8 cellular contexts compared by ENCODE assay signal in the genomic region with DNA sequence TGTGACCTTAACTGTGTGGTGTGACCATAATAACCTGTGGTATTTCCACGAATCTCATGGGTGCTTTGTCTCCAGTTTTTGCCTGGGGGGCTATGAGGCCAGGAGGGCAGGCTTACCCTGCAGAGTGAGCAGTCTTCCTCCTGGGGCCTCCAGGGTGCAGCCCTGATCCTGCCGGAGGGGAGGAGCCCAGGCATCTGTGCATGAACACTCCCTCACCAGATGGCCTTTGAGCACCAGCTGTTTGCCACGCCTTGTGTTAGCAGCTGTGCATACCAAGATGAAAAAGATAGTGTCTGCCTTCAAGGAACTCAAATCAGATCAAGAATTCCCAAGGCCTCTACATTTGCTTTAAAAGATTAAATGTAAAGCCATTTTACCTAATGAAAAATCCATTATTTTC.
DNase-seq lines count a peak whose midpoint lies in the region; ATAC-seq lines count a peak whose summit lies in the region.

No MANE protein-coding gene starts in this region.

- intact Hi-C loops in left colon (cut with DNase I, micrococcal nuclease), result no loop called here

- CTCF ChIA-PET in activated CD4-positive, alpha-beta T cell treated with anti-CD3 and anti-CD28 coated beads, Interleukin-2, amount 10 ng/mL, durations not matched to agents 7 days and 5 days (lab: Charles Lee), result interaction anchor here (0.6 to 1.0 kb wide), 2 partner anchors 23 to 50 kb away, joined by 3 to 4 read pairs; no protein-coding TSS in a partner anchor

- POLR2A ChIA-PET in activated CD4-positive, alpha-beta T cell treated with anti-CD3 and anti-CD28 coated beads, Interleukin-2, amount 10 ng/mL, durations not matched to agents 7 days and 5 days (lab: Charles Lee), result no interaction called here

- no peak overlapping the region for H3K4me3 ChIP-seq in Jurkat, Clone E6-1 (ENCODE audit: low read length)

- peaks cover 44% of the 10 kb centered on the region for H3K4me1 Mint-ChIP-seq in activated T-cell treated with anti-CD3 and anti-CD28 coated beads, Interleukin-2, amount 50 U/mL, for 72 hours (ENCODE audit: low read depth)
- peaks cover 30% of the 10 kb centered on the region for H3K4me1 Mint-ChIP-seq in activated CD4-positive, alpha-beta T cell treated with anti-CD3 and anti-CD28 coated beads, Interleukin-2, amount 10 ng/mL, durations not matched to agents 7 days and 5 days

- peak; percentile 55 for DNase-seq in activated CD8-positive, alpha-beta memory T cell treated with anti-CD3 and anti-CD28 coated beads for 24 hours
- no peak for DNase-seq in activated CD8-positive, alpha-beta memory T cell treated with anti-CD3 and anti-CD28 coated beads, Interleukin-2, amount 50 U/mL, for 4 hours
- peak; percentile 59 for DNase-seq in Jurkat, Clone E6-1 (ENCODE audit: low read depth, low spot score)
- DNase-seq in activated T-cell treated with anti-CD3 and anti-CD28 coated beads, Interleukin-2, amount 50 U/mL, for 72 hours, result no peak
- DNase-seq in left colon (peak; percentile 88 to 94), medulla oblongata (ENCODE audit: extremely low spot score) (no peak)
- no peak for DNase-seq in activated CD4-positive, alpha-beta T cell treated with anti-CD3 and anti-CD28 coated beads, Interleukin-2, amount 10 ng/mL, durations not matched to agents 7 days and 5 days

- H3K27me3 Mint-ChIP-seq in activated T-cell treated with anti-CD3 and anti-CD28 coated beads, Interleukin-2, amount 50 U/mL, for 72 hours (ENCODE audit: low read depth), result no peaks in the 10 kb centered on the region
- H3K27me3 Mint-ChIP-seq in activated CD4-positive, alpha-beta T cell treated with anti-CD3 and anti-CD28 coated beads, Interleukin-2, amount 10 ng/mL, durations not matched to agents 7 days and 5 days, result no peaks in the 10 kb centered on the region

- ATAC-seq in activated T-cell treated with anti-CD3 and anti-CD28 coated beads, Interleukin-2, amount 50 U/mL, for 72 hours (replicated peaks in 1 of 2), result no peak
- ATAC-seq in left colon, result peak; percentile 90
- ATAC-seq in HG02623 (IDR thresholded peaks at IDR 0.05; ENCODE audit: unreplicated experiment), result no peak

- no peak overlapping the region for H3K4me3 Mint-ChIP-seq in activated T-cell treated with anti-CD3 and anti-CD28 coated beads, Interleukin-2, amount 50 U/mL, for 72 hours
- H3K4me3 Mint-ChIP-seq in activated CD4-positive, alpha-beta T cell treated with anti-CD3 and anti-CD28 coated beads, Interleukin-2, amount 10 ng/mL, durations not matched to agents 7 days and 5 days, result no peak overlapping the region

- peak overlapping the region; percentile 69 for H3K27ac Mint-ChIP-seq in activated T-cell treated with anti-CD3 and anti-CD28 coated beads, Interleukin-2, amount 50 U/mL, for 72 hours
- no peak overlapping the region for H3K27ac Mint-ChIP-seq in activated CD4-positive, alpha-beta T cell treated with anti-CD3 and anti-CD28 coated beads, Interleukin-2, amount 10 ng/mL, durations not matched to agents 7 days and 5 days

- H3K36me3 Mint-ChIP-seq in activated T-cell treated with anti-CD3 and anti-CD28 coated beads, Interleukin-2, amount 50 U/mL, for 72 hours (ENCODE audit: insufficient read depth in 2 of 2), result peaks cover 4 to 10% of the 10 kb centered on the region in 2 donors
- H3K36me3 Mint-ChIP-seq in activated CD4-positive, alpha-beta T cell treated with anti-CD3 and anti-CD28 coated beads, Interleukin-2, amount 10 ng/mL, durations not matched to agents 7 days and 5 days (ENCODE audit: low read depth), result peaks cover 42% of the 10 kb centered on the region

- H3K9me3 Mint-ChIP-seq in activated T-cell treated with anti-CD3 and anti-CD28 coated beads, Interleukin-2, amount 50 U/mL, for 72 hours, result no peaks in the 10 kb centered on the region
- no peaks in the 10 kb centered on the region for H3K9me3 Mint-ChIP-seq in activated CD4-positive, alpha-beta T cell treated with anti-CD3 and anti-CD28 coated beads, Interleukin-2, amount 10 ng/mL, durations not matched to agents 7 days and 5 days

Comparison
In these comparisons a context has a peak if more than half of its experiments do, and no peak if none do; other contexts are left out.
1. DNase-seq: peak in activated CD8-positive, alpha-beta memory T cell treated with anti-CD3 and anti-CD28 coated beads for 24 hours (single experiment), Jurkat, Clone E6-1 (single experiment) and left colon (2 of 2); none in activated CD8-positive, alpha-beta memory T cell treated with anti-CD3 and anti-CD28 coated beads, Interleukin-2, amount 50 U/mL, for 4 hours (single experiment), activated T-cell treated with anti-CD3 and anti-CD28 coated beads, Interleukin-2, amount 50 U/mL, for 72 hours (0 of 2), medulla oblongata (single experiment) and activated CD4-positive, alpha-beta T cell treated with anti-CD3 and anti-CD28 coated beads, Interleukin-2, amount 10 ng/mL, durations not matched to agents 7 days and 5 days (single experiment).